10 cellular contexts compared by ENCODE assay signal in the genomic region with DNA sequence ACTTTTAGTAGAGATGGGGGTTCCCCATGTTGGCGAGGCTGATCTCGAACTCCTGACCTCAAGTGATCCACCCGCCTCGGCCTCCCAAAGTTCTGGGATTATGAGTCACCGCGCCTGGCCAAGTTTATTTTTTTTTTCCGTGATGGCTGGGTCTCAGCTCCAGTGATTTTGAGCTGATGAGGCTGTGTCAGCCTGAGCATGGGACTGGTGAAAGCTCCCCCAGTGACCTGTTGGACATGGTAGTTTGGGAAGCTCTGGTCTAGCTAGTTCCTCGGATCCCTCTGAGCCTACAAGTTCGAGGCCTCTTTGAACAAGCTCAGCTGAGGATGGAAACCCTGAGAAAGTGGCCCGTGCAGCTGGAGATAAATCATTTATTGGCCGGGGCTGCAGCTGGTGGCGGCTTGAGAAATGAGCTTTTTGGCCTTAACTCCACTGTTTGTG.
DNase-seq lines count a peak whose midpoint lies in the region; ATAC-seq and TF ChIP-seq lines count a peak whose summit lies in the region.
"Had no signal": no experiment of that assay in that cellular context is flagged by ENCODE, and none has a peak within 500 bp of the region (broad histone marks: within the 10 kb centered on the region; RNA-seq: fewer than 3 reads in every experiment).

No MANE protein-coding gene starts in this region.

- CTCF ChIA-PET in T-cell (lab: Charles Lee) = no interaction called here

- H3K4me1 Mint-ChIP-seq in T-cell = peaks cover 7 to 35% (median 14%) of the 10 kb centered on the region in 3 donors

- WGBS in heart right ventricle, 2 donors = 66 to 75% methylated on average over 12 of the region's 12 CpGs

- no peaks in the 10 kb centered on the region for H3K36me3 ChIP-seq in heart right ventricle
- no peaks in the 10 kb centered on the region for H3K36me3 ChIP-seq in rectal smooth muscle tissue (ENCODE audit: control insufficient read depth, insufficient read depth, low read length)

- H3K27me3 ChIP-seq in heart right ventricle (no peaks in the 10 kb centered on the region), rectal smooth muscle tissue (ENCODE audit: control insufficient read depth, insufficient read depth, low read length) (no peaks in the 10 kb centered on the region)

- no peaks in the 10 kb centered on the region for H3K36me3 Mint-ChIP-seq in T-cell

- no peak overlapping the region for H3K9ac ChIP-seq in rectal smooth muscle tissue (ENCODE audit: low read length)

- H3K4me3 ChIP-seq in heart right ventricle = no peak overlapping the region
- H3K4me3 ChIP-seq in rectal smooth muscle tissue (ENCODE audit: low read length) = no peak overlapping the region

- peaks cover 0 to 7% (median 0%) of the 10 kb centered on the region in 11 donors for H3K9me3 ChIP-seq in heart right ventricle

- no peak overlapping the region for H3K27ac Mint-ChIP-seq in T-cell

- H3K4me1 ChIP-seq in heart right ventricle (peaks cover 10 to 63% (median 42%) of the 10 kb centered on the region in 9 donors), rectal smooth muscle tissue (ENCODE audit: control insufficient read depth, insufficient read depth, low read length) (peaks cover 2% of the 10 kb centered on the region)

- intact Hi-C loops in heart right ventricle (cut with DNase I) = loop anchor here in 1 of 10 donors (5.0 kb wide), 1 partner anchor 34 kb away; no protein-coding TSS in a partner anchor

- peaks cover 0 to 4% of the 10 kb centered on the region in 2 donors for H3K27me3 Mint-ChIP-seq in T-cell

- H3K4me3 Mint-ChIP-seq in T-cell = no peak overlapping the region

- POLR2A ChIA-PET in T-cell (lab: Charles Lee) = no interaction called here

- DNase-seq in AG08395 (ENCODE audit: low spot score) = peak; percentile 41
- DNase-seq in amniotic epithelial cell (ENCODE audit: low read depth) = peak; percentile 29
- peak; percentile 44 to 71 for DNase-seq in heart right ventricle
- DNase-seq in stimulated activated naive CD8-positive, alpha-beta T cell treated with anti-CD3 and anti-CD28 coated beads, Interleukin-15, Interleukin-2, amounts not matched to agents 100 U/mL and 50 U/mL, for 24 hours = no peak
- no peak for DNase-seq in T-cell
- DNase-seq: anterior cingulate cortex, NCI-H2029 treated with DMSO at 0.1 percent for 48 hours had no signal

- ATAC-seq in heart right ventricle = peak; percentile 58 to 82 (median 76)
- ATAC-seq in HG03175 (IDR thresholded peaks at IDR 0.05; ENCODE audit: unreplicated experiment) = no peak
- ATAC-seq in stimulated activated naive CD8-positive, alpha-beta T cell treated with anti-CD3 and anti-CD28 coated beads, Interleukin-15, Interleukin-2, amounts not matched to agents 100 U/mL and 50 U/mL, for 24 hours = no peak
- no peak for ATAC-seq in T-cell (replicated peaks in 1 of 4)
- ATAC-seq in HG02642 (IDR thresholded peaks at IDR 0.05; ENCODE audit: poor library complexity, unreplicated experiment) = no peak

- H3K9me3 Mint-ChIP-seq in T-cell = no peaks in the 10 kb centered on the region

- TF ChIP-seq CTCF in heart right ventricle (IDR thresholded peaks at IDR 0.05) = no peak

- H3K27ac ChIP-seq in heart right ventricle = peak overlapping the region in 9 of 10 donors; percentile 58 to 90 (median 78)
- H3K27ac ChIP-seq in rectal smooth muscle tissue (ENCODE audit: low read depth, low read length) = peak overlapping the region; percentile 68

Comparison
In these comparisons a context has a peak if more than half of its experiments do, and no peak if none do; other contexts are left out.
1. DNase-seq: peak in AG08395 (single experiment), amniotic epithelial cell (single experiment) and heart right ventricle (2 of 2); none in stimulated activated naive CD8-positive, alpha-beta T cell treated with anti-CD3 and anti-CD28 coated beads, Interleukin-15, Interleukin-2, amounts not matched to agents 100 U/mL and 50 U/mL, for 24 hours (single experiment) and T-cell (0 of 34).
2. ATAC-seq: peak in heart right ventricle (8 of 8); none in HG03175 (single experiment), stimulated activated naive CD8-positive, alpha-beta T cell treated with anti-CD3 and anti-CD28 coated beads, Interleukin-15, Interleukin-2, amounts not matched to agents 100 U/mL and 50 U/mL, for 24 hours (single experiment), T-cell (0 of 4) and HG02642 (single experiment).